Comparison of ENCODE assay signal across 18 cellular contexts in genomic region chr1:94973271-94973922, GRCh38. TPM values are rescaled to one million over a fixed set of nuclear protein-coding genes. Genes with fewer than 3 reads are reported as not detected.
DNase-seq lines count a peak whose midpoint lies in the region; ATAC-seq and TF ChIP-seq lines count a peak whose summit lies in the region.
"Had no signal": no experiment of that assay in that cellular context is flagged by ENCODE, and none has a peak within 500 bp of the region (broad histone marks: within the 10 kb centered on the region; RNA-seq: fewer than 3 reads in every experiment).

No MANE protein-coding gene starts in this region.

- H3K36me3 ChIP-seq in esophagus squamous epithelium = no peaks in the 10 kb centered on the region
- no peaks in the 10 kb centered on the region for H3K36me3 ChIP-seq in subcutaneous abdominal adipose tissue (ENCODE audit: control insufficient read depth in 5 of 5, insufficient read depth in 5 of 5, low read length in 5 of 5)
- H3K36me3 ChIP-seq: neural progenitor cell had no signal

- H3K4me3 ChIP-seq in esophagus squamous epithelium (no peak overlapping the region), subcutaneous abdominal adipose tissue (ENCODE audit: low read depth in 1 of 5, low read length in 5 of 5) (peak overlapping the region in 1 of 5 donors; percentile 35)
- H3K4me3 ChIP-seq: body of pancreas, neural progenitor cell had no signal

- peaks cover 49% of the 10 kb centered on the region for H3K4me1 Mint-ChIP-seq in HFFc6 (ENCODE audit: low read depth)
- H3K4me1 Mint-ChIP-seq: stimulated activated effector memory CD8-positive, alpha-beta T cell treated with anti-CD3 and anti-CD28 coated beads, Interleukin-12 subunit alpha, Interleukin-12 subunit beta, amount 100 ng/mL, for 72 hours had no signal

- TF ChIP-seq CTCF in HFFc6 (IDR thresholded peaks at IDR 0.05) (no peak), esophagus squamous epithelium (IDR thresholded peaks at IDR 0.05) (no peak)

- H3K27me3 Mint-ChIP-seq in HFFc6 (ENCODE audit: insufficient read depth) = no peaks in the 10 kb centered on the region; the same call in 1 of the 2 replicates
- H3K27me3 Mint-ChIP-seq: activated B cell treated with CpG ODN at 0.5 μM for 24 hours had no signal

- H3K36me3 Mint-ChIP-seq in HFFc6 (ENCODE audit: low read depth) = peaks cover 3% of the 10 kb centered on the region; the same call in 1 of the 2 replicates
- H3K36me3 Mint-ChIP-seq: stimulated activated effector memory CD8-positive, alpha-beta T cell treated with anti-CD3 and anti-CD28 coated beads, Interleukin-12 subunit alpha, Interleukin-12 subunit beta, amount 100 ng/mL, for 72 hours had no signal

- TF ChIP-seq POLR2A in esophagus squamous epithelium (IDR thresholded peaks at IDR 0.05) = no peak

- peak overlapping the region; percentile 32; the same call in 1 of the 2 replicates for H3K4me3 Mint-ChIP-seq in HFFc6
- H3K4me3 Mint-ChIP-seq: activated B cell treated with CpG ODN at 0.5 μM for 24 hours; neural progenitor cell; stimulated activated effector memory CD8-positive, alpha-beta T cell treated with anti-CD3 and anti-CD28 coated beads, Interleukin-12 subunit alpha, Interleukin-12 subunit beta, amount 100 ng/mL, for 72 hours had no signal

- H3K27ac ChIP-seq in esophagus squamous epithelium (peak overlapping the region in 3 of 4 donors; percentile 50 to 71 (median 57)), subcutaneous abdominal adipose tissue (ENCODE audit: low read depth, low read length) (peak overlapping the region; percentile 63)
- H3K27ac ChIP-seq: body of pancreas, neural progenitor cell had no signal

- H3K9ac ChIP-seq in subcutaneous abdominal adipose tissue (ENCODE audit: low read length in 5 of 5) = no peak overlapping the region
- H3K9ac ChIP-seq: neural progenitor cell had no signal

- no peak for ATAC-seq in GM18861 (IDR thresholded peaks at IDR 0.05; ENCODE audit: unreplicated experiment)
- ATAC-seq: Panc1; stimulated activated effector memory CD8-positive, alpha-beta T cell treated with anti-CD3 and anti-CD28 coated beads, Interleukin-12 subunit alpha, Interleukin-12 subunit beta, amount 100 ng/mL, for 72 hours had no signal

- H3K4me1 ChIP-seq in esophagus squamous epithelium (peaks cover 12 to 39% (median 25%) of the 10 kb centered on the region in 3 donors), subcutaneous abdominal adipose tissue (ENCODE audit: control insufficient read depth in 5 of 5, insufficient read depth in 5 of 5, low read length in 5 of 5) (peaks cover 2 to 19% (median 13%) of the 10 kb centered on the region in 5 donors)
- H3K4me1 ChIP-seq: body of pancreas had no signal

- intact Hi-C loops in esophagus squamous epithelium (cut with DNase I) = no loop called here

- H3K9me3 ChIP-seq in esophagus squamous epithelium (no peaks in the 10 kb centered on the region), subcutaneous abdominal adipose tissue (ENCODE audit: control insufficient read depth in 5 of 5, low read length in 5 of 5) (no peaks in the 10 kb centered on the region)
- H3K9me3 ChIP-seq: body of pancreas had no signal

- peak overlapping the region; percentile 96 for H3K27ac Mint-ChIP-seq in HFFc6
- H3K27ac Mint-ChIP-seq: activated B cell treated with CpG ODN at 0.5 μM for 24 hours; neural progenitor cell; stimulated activated effector memory CD8-positive, alpha-beta T cell treated with anti-CD3 and anti-CD28 coated beads, Interleukin-12 subunit alpha, Interleukin-12 subunit beta, amount 100 ng/mL, for 72 hours had no signal

- no peaks in the 10 kb centered on the region; the same call in 1 of the 2 replicates for H3K9me3 Mint-ChIP-seq in HFFc6
- H3K9me3 Mint-ChIP-seq: activated B cell treated with CpG ODN at 0.5 μM for 24 hours; stimulated activated effector memory CD8-positive, alpha-beta T cell treated with anti-CD3 and anti-CD28 coated beads, Interleukin-12 subunit alpha, Interleukin-12 subunit beta, amount 100 ng/mL, for 72 hours had no signal

- WGBS in esophagus squamous epithelium, 2 donors = 68 to 76% methylated on average over 5 to 6 of the region's 8 CpGs

- DNase-seq in HFFc6 (no peak), esophagus squamous epithelium (lab: John Stamatoyannopoulos, UW) (no peak), myocyte (ENCODE audit: low read depth) (peak; percentile 21), NCI-H1417 treated with DMSO at 0.1 percent for 48 hours (lab: John Stamatoyannopoulos, UW) (no peak), SKM-1 treated with dmso at 0.1 percent for 144 hours (lab: John Stamatoyannopoulos, UW; ENCODE audit: unreplicated experiment) (no peak)
- DNase-seq in effector CD8-positive, alpha-beta T cell (lab: John Stamatoyannopoulos, UW) = no peak
- DNase-seq: activated B cell treated with CpG ODN at 0.5 μM for 24 hours, activated gamma-delta T cell, body of pancreas, GDM1, NCI-H2081 treated with DMSO at 0.1 percent for 48 hours, NCI-H69, small intestine had no signal

- H3K27me3 ChIP-seq in esophagus squamous epithelium (no peaks in the 10 kb centered on the region), subcutaneous abdominal adipose tissue (ENCODE audit: control insufficient read depth in 5 of 5, insufficient read depth in 4 of 5, low read length in 5 of 5) (no peaks in the 10 kb centered on the region)
- H3K27me3 ChIP-seq: body of pancreas, neural progenitor cell had no signal

RNA-seq across cellular contexts. Expression of gene CNN3, which starts 46.5 kb away (rescaled TPM):
- 100 to 1,000 TPM; 210 to 253 (median 232) TPM for total RNA-seq in HFFc6 (2021; fragmentation: NEBNext Ultra II Directional; extraction: Animal tissue kit (Norgen Biotek cat#: 25700))
- total RNA-seq in esophagus squamous epithelium (100 to 1,000 TPM; 106 to 205 (median 149) TPM), myocyte (274 and 305 TPM in 2 replicates)
- polyA plus RNA-seq in myocyte (2012) = 355 TPM
